In the genomic region with DNA sequence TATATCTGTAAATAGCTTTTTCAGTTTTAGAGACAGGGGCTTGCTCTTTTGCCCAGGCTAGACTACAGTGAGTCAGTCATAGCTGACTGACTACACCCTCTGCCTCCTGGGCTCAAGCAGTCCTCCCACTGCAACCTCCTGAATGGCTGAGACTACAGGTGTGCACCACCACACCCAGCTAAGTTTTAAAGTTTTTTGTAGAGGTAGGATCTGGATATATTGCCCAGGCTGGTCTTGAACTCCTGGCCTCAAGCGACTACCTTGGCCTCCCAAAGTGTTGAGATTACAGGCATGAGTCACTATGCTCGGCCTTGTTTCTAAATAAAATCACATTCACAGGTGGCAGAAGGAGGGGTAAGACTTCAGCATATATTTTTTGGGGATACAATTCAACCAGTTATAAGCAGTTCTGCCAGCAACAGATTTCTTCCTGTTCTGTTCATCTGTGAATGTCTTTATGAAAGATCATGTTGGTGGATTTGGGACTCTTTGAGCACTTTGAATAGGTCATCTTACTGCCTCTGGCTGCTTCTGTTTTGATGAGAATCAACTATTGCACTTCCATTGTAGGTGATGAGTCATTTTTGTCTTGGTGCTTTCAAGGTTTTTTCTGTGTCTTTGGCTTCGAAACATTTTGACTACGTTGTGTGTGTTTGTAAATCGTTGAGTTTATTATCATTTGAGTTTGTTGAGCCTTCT, we compare ENCODE assay signal across 9 cellular contexts. TPM values are rescaled to one million over a fixed set of nuclear protein-coding genes. Genes with fewer than 3 reads are reported as not detected.
DNase-seq lines count a peak whose midpoint lies in the region; ATAC-seq and TF ChIP-seq lines count a peak whose summit lies in the region.
"Had no signal": no experiment of that assay in that cellular context is flagged by ENCODE, and none has a peak within 500 bp of the region (broad histone marks: within the 10 kb centered on the region; RNA-seq: fewer than 3 reads in every experiment).

No MANE protein-coding gene starts in this region.

- no peak for TF ChIP-seq CTCF in fibroblast of the aortic adventitia (IDR thresholded peaks at IDR 0.05; ENCODE audit: insufficient read depth, low read length)

- H3K27me3 ChIP-seq in MG63 = no peaks in the 10 kb centered on the region

- H3K9me3 ChIP-seq in MG63 = no peaks in the 10 kb centered on the region

- ATAC-seq in GM18873 (IDR thresholded peaks at IDR 0.05; ENCODE audit: low FRiP score, unreplicated experiment) (peak; percentile 65), GM21786 (IDR thresholded peaks at IDR 0.05; ENCODE audit: unreplicated experiment) (peak; percentile 81), HG03520 (IDR thresholded peaks at IDR 0.05; ENCODE audit: unreplicated experiment) (peak; percentile 72)

- DNase-seq in fibroblast of the aortic adventitia (ENCODE audit: low read depth) = peak; percentile 9
- DNase-seq in DMS153 treated with DMSO at 0.1 percent for 48 hours (lab: John Stamatoyannopoulos, UW; ENCODE audit: unreplicated experiment) = no peak
- no peak for DNase-seq in NCI-H1436 treated with DMSO at 0.1 percent for 48 hours (lab: John Stamatoyannopoulos, UW)
- no peak for DNase-seq in MG63
- no peak for DNase-seq in NCI-H526 (lab: John Stamatoyannopoulos, UW)
- DNase-seq: NCI-H2081 had no signal

- H3K4me3 ChIP-seq in fibroblast of the aortic adventitia (ENCODE audit: low read depth, low read length) (no peak overlapping the region), MG63 (no peak overlapping the region)

- no peaks in the 10 kb centered on the region for H3K36me3 ChIP-seq in MG63

RNA-seq across cellular contexts. Expression of a gene that starts 15.7 kb away (rescaled TPM):
- 21.9 and 72.1 TPM in 2 replicates for total RNA-seq in fibroblast of the aortic adventitia (ENCODE audit: low replicate concordance)
- 3.1 and 7.6 TPM in 2 replicates for total RNA-seq in MG63 (2014; rRNA removed; shearing (Covaris generic); ENCODE audit: low replicate concordance)
